In genomic region chrX:28922106-28922505, GRCh38 we compare ENCODE assay signal across 14 cellular contexts.
DNase-seq lines count a peak whose midpoint lies in the region; ATAC-seq and FAIRE-seq lines count a peak whose summit lies in the region.
"Had no signal": no experiment of that assay in that cellular context is flagged by ENCODE, and none has a peak within 500 bp of the region (broad histone marks: within the 10 kb centered on the region; RNA-seq: fewer than 3 reads in every experiment).

No MANE protein-coding gene starts in this region.

- no peak for FAIRE-seq in HTR-8/SVneo (lab: Jason Lieb, UNC)
- FAIRE-seq: A204.1, D721Med, G401.6, GM19239, H1 had no signal

- DNase-seq in amniotic epithelial cell (ENCODE audit: low read depth) (peak; percentile 8), fibroblast of peridontal ligament (ENCODE audit: extremely low read depth) (peak; percentile 0), iris pigment epithelial cell (ENCODE audit: low read depth) (peak; percentile 30), HTR-8/SVneo (ENCODE audit: insufficient read length, low spot score) (no peak)
- DNase-seq: AML-193; Caco-2; CD4-positive, alpha-beta T cell had no signal

- ATAC-seq in HG02852 (IDR thresholded peaks at IDR 0.05; ENCODE audit: unreplicated experiment) (no peak), HG03095 (IDR thresholded peaks at IDR 0.05; ENCODE audit: unreplicated experiment) (no peak)
